19 cellular contexts compared by ENCODE assay signal in the genomic region with DNA sequence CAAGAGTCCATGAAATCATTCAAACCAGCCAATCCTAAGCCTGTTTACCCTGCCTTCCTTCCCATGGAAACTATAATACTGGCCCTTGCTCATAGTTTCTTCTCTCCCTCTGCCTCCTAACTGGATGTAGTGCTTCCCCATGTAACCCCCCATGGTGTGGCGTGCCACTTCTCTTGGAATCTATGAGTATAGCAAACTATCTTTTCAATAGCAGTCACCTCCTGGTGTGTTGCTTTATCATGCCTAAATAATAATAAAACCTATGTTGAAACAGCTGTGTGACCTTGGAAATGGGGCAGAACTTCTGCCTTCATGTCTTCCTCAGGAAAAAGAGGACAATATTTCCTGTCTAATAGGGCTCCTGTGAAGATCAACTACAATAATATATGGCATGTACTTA.
DNase-seq lines count a peak whose midpoint lies in the region; TF ChIP-seq lines count a peak whose summit lies in the region.
"Had no signal": no experiment of that assay in that cellular context is flagged by ENCODE, and none has a peak within 500 bp of the region (broad histone marks: within the 10 kb centered on the region; RNA-seq: fewer than 3 reads in every experiment).

No MANE protein-coding gene starts in this region.

- no peak overlapping the region for H4K8ac ChIP-seq in trophoblast cell (ENCODE audit: low read depth, low read length)

- H3K79me1 ChIP-seq in trophoblast cell (ENCODE audit: low read length) = no peaks in the 10 kb centered on the region

- H3K9me3 ChIP-seq in A673 (ENCODE audit: low read depth, low read length, poor library complexity, severe bottlenecking) (no peaks in the 10 kb centered on the region), trophoblast cell (ENCODE audit: insufficient read depth, low read depth, low read length) (no peaks in the 10 kb centered on the region)
- no peaks in the 10 kb centered on the region for H3K9me3 ChIP-seq in effector memory CD4-positive, alpha-beta T cell (ENCODE audit: control insufficient read depth, low read length)
- H3K9me3 ChIP-seq: BE2C, BLaER1 had no signal

- no peaks in the 10 kb centered on the region for H3K27me3 ChIP-seq in A673 (replicated peaks; ENCODE audit: insufficient read depth, low read depth, low read length, poor library complexity)
- no peaks in the 10 kb centered on the region for H3K27me3 ChIP-seq in trophoblast cell (ENCODE audit: insufficient read depth, low read length)
- no peaks in the 10 kb centered on the region for H3K27me3 ChIP-seq in effector memory CD4-positive, alpha-beta T cell (replicated peaks; ENCODE audit: control insufficient read depth, insufficient read depth, low read length, poor library complexity, severe bottlenecking)
- H3K27me3 ChIP-seq: BE2C, BLaER1 had no signal

- no peak overlapping the region for H3K18ac ChIP-seq in trophoblast cell (ENCODE audit: low read length)

- no peak overlapping the region for H4K91ac ChIP-seq in trophoblast cell (ENCODE audit: low read depth, low read length)

- H3K36me3 ChIP-seq in A673 (ENCODE audit: insufficient read depth, low read length, poor library complexity, severe bottlenecking) = no peaks in the 10 kb centered on the region
- H3K36me3 ChIP-seq in trophoblast cell (ENCODE audit: control insufficient read depth in 1 of 2, insufficient read depth in 2 of 2, low read length in 2 of 2) = no peaks in the 10 kb centered on the region
- no peaks in the 10 kb centered on the region for H3K36me3 ChIP-seq in effector memory CD4-positive, alpha-beta T cell (ENCODE audit: control insufficient read depth, insufficient read depth, low read length)
- H3K36me3 ChIP-seq: BE2C, BLaER1 had no signal

- H3K4me3 ChIP-seq in A673 (ENCODE audit: low read depth, low read length, poor library complexity, severe bottlenecking) (no peak overlapping the region), trophoblast cell (ENCODE audit: low read depth, low read length) (no peak overlapping the region)
- H3K4me3 ChIP-seq in effector memory CD4-positive, alpha-beta T cell (ENCODE audit: insufficient read depth, low read depth, low read length, poor library complexity, severe bottlenecking) = no peak overlapping the region
- H3K4me3 ChIP-seq: A549, BLaER1 had no signal

- POLR2A ChIA-PET in A673 (lab: Charles Lee; ENCODE audit: low non-redundant PET) = no interaction called here

- no peak overlapping the region for H3K9ac ChIP-seq in trophoblast cell (ENCODE audit: low read length)
- H3K9ac ChIP-seq: BLaER1 had no signal

- peaks cover 6% of the 10 kb centered on the region for H3K4me1 ChIP-seq in A673 (ENCODE audit: insufficient read depth, low read length, poor library complexity, severe bottlenecking)
- peaks cover 0 to 2% of the 10 kb centered on the region in 2 experiments for H3K4me1 ChIP-seq in trophoblast cell (ENCODE audit: control insufficient read depth in 1 of 2, insufficient read depth in 2 of 2, low read length in 2 of 2)
- no peaks in the 10 kb centered on the region for H3K4me1 ChIP-seq in effector memory CD4-positive, alpha-beta T cell (ENCODE audit: control insufficient read depth, insufficient read depth, low read length, poor library complexity, severe bottlenecking)
- H3K4me1 ChIP-seq: BE2C, BLaER1 had no signal

- no peaks in the 10 kb centered on the region for H3K79me2 ChIP-seq in trophoblast cell (ENCODE audit: control insufficient read depth, insufficient read depth, low read length, poor library complexity)

- H3K23ac ChIP-seq in trophoblast cell (ENCODE audit: low read length) = no peak overlapping the region

- H3K4ac ChIP-seq in trophoblast cell (ENCODE audit: low read depth, low read length) = no peak overlapping the region

- H3K4me2 ChIP-seq in trophoblast cell (ENCODE audit: low read length) = no peak overlapping the region
- H3K4me2 ChIP-seq: BLaER1 had no signal

- peak; percentile 4 for DNase-seq in A673 (ENCODE audit: low spot score)
- DNase-seq in brain pericyte (ENCODE audit: low read depth, low spot score) = peak; percentile 74
- no peak for DNase-seq in trophoblast cell
- no peak for DNase-seq in NCI-H774 (lab: John Stamatoyannopoulos, UW)
- no peak for DNase-seq in HPDE6-E6E7 (ENCODE audit: extremely low spot score)
- no peak for DNase-seq in effector memory CD4-positive, alpha-beta T cell
- DNase-seq: ACHN; BE2C; C1 segment of cervical spinal cord; CD4-positive, alpha-beta memory T cell; CD4-positive, CD25-positive, alpha-beta regulatory T cell; CD8-positive, alpha-beta memory T cell; COR-L47; DMS 273 treated with DMSO at 0.1 percent for 48 hours; DMS79 treated with DMSO at 0.1 percent for 48 hours; GF-D8 had no signal

- WGBS in trophoblast cell (ENCODE audit: extremely low coverage, insufficient coverage, insufficient read length) = no CpG with 5 or more reads among the region's 1 CpG

- BruUV-seq in A673 (replicated peaks; lab: Mats Ljungman, UMichigan) = no TSS peak

- H3K27ac ChIP-seq in A673 (ENCODE audit: low read depth, low read length, poor library complexity, severe bottlenecking) (no peak overlapping the region), trophoblast cell (ENCODE audit: low read depth, low read length) (no peak overlapping the region)
- H3K27ac ChIP-seq in effector memory CD4-positive, alpha-beta T cell (ENCODE audit: insufficient read depth, low read length, poor library complexity, severe bottlenecking) = no peak overlapping the region
- H3K27ac ChIP-seq: 22Rv1, BLaER1 had no signal

- H2BK12ac ChIP-seq in trophoblast cell (ENCODE audit: low read length) = peak overlapping the region; percentile 2

- peak overlapping the region; percentile 8 for H3K14ac ChIP-seq in trophoblast cell (ENCODE audit: low read length)

- peak overlapping the region; percentile 19 for H2AK5ac ChIP-seq in trophoblast cell (ENCODE audit: low read length)

- no peak overlapping the region for H4K12ac ChIP-seq in trophoblast cell (ENCODE audit: low read depth, low read length)

- H2BK120ac ChIP-seq in trophoblast cell (ENCODE audit: insufficient read depth, low read length, poor library complexity) = no peak overlapping the region

- H2AFZ ChIP-seq in trophoblast cell (ENCODE audit: insufficient read depth, low read length, poor library complexity) = no peak overlapping the region

- CTCF ChIA-PET in A673 (lab: Charles Lee) = no interaction called here

- H2BK5ac ChIP-seq in trophoblast cell (ENCODE audit: low read depth, low read length, poor library complexity) = no peak overlapping the region

- intact Hi-C loops in A673 (cut with micrococcal nuclease; ENCODE audit: unreplicated experiment) = no loop called here

- no peak for TF ChIP-seq CTCF in A673 (conservative IDR thresholded peaks at IDR 0.05; ENCODE audit: low read depth, low read length)

Comparison
In these comparisons a context has a peak if more than half of its experiments do, and no peak if none do; other contexts are left out.
1. DNase-seq: peak in A673 (single experiment) and brain pericyte (single experiment); none in trophoblast cell (0 of 2), NCI-H774 (single experiment), HPDE6-E6E7 (single experiment) and effector memory CD4-positive, alpha-beta T cell (0 of 3).